ENCODE assay signal across 8 cellular contexts in genomic region chr17:7997186-7997585, GRCh38. TPM values are rescaled to one million over a fixed set of nuclear protein-coding genes. Genes with fewer than 3 reads are reported as not detected.
DNase-seq lines count a peak whose midpoint lies in the region; ATAC-seq, FAIRE-seq and TF ChIP-seq lines count a peak whose summit lies in the region.

No MANE protein-coding gene starts in this region.

- TF ChIP-seq POLR2A in HCT116 (IDR thresholded peaks at IDR 0.05; ENCODE audit: borderline replicate concordance, extremely low read depth, insufficient read depth, insufficient read length) (no peak), endothelial cell of umbilical vein (IDR thresholded peaks at IDR 0.05; ENCODE audit: low read depth, low read length) (no peak)

- dilution Hi-C loops in endothelial cell of umbilical vein (cut with MboI; ENCODE audit: extremely low pct_ligation_motif_present, low sequenced_read_pairs) = no loop called here

- peak; percentile 61 to 87 (median 66) for TF ChIP-seq CTCF in HCT116 (IDR thresholded peaks at IDR 0.05 in 2 of 3, conservative IDR thresholded peaks at IDR 0.05 in 1 of 3; ENCODE audit: borderline replicate concordance in 1 of 3, insufficient read depth in 1 of 3, low read depth in 2 of 3, low read length in 2 of 3)
- TF ChIP-seq CTCF in RWPE1 (conservative IDR thresholded peaks at IDR 0.05; ENCODE audit: low read depth) = peak; percentile 34
- peak; percentile 13 to 21 for TF ChIP-seq CTCF in endothelial cell of umbilical vein (IDR thresholded peaks at IDR 0.05; ENCODE audit: extremely low read depth in 1 of 2, insufficient read depth in 1 of 2, low read depth in 1 of 2, low read length in 2 of 2)
- peak; percentile 35 for TF ChIP-seq CTCF in psoas muscle (IDR thresholded peaks at IDR 0.05)

- no peaks in the 10 kb centered on the region for H3K9me1 ChIP-seq in endothelial cell of umbilical vein (replicated peaks; ENCODE audit: control insufficient read depth, extremely low read depth, insufficient read depth, low read length)

- FAIRE-seq in endothelial cell of umbilical vein (lab: Jason Lieb, UNC) = no peak

- no peaks in the 10 kb centered on the region for H3K9me2 ChIP-seq in HCT116 (ENCODE audit: insufficient read depth)

- intact Hi-C loops in HCT116 (cut with micrococcal nuclease) = no loop called here
- intact Hi-C loops in endothelial cell of umbilical vein (cut with micrococcal nuclease) = no loop called here
- intact Hi-C loops in psoas muscle (cut with DNase I) = no loop called here

- CTCF ChIA-PET in HCT116 (lab: Charles Lee) = interaction anchor here (0.6 to 1.7 kb wide), 15 partner anchors 8 to 141 kb away, joined by 3 to 18 read pairs (median 5); partner anchors contain the start of gene NAA38
- CTCF ChIA-PET in RWPE1 (lab: Yijun Ruan, JAX) = interaction anchor here (0.6 to 1.6 kb wide), 9 partner anchors 7 to 254 kb away, joined by 3 to 10 read pairs (median 4); partner anchors contain the start of gene RNF227
- CTCF ChIA-PET in endothelial cell of umbilical vein (lab: Charles Lee) = interaction anchor here (0.6 to 2.7 kb wide), 20 partner anchors 8 to 254 kb away, joined by 3 to 16 read pairs (median 4); partner anchors contain the start of genes CYB5D1, NAA38 and RNF227

- peak; percentile 97 for ATAC-seq in HCT116
- ATAC-seq in psoas muscle = peak; percentile 88 to 98 (median 93)
- no peak for ATAC-seq in HG02642 (IDR thresholded peaks at IDR 0.05; ENCODE audit: poor library complexity, unreplicated experiment)

- peak; percentile 23 to 26 for DNase-seq in AML-193 (lab: John Stamatoyannopoulos, UW)
- peak; percentile 67 for DNase-seq in HCT116 (ENCODE audit: low read depth, low spot score)
- no peak for DNase-seq in RWPE1 (ENCODE audit: low spot score)
- peak; percentile 36 for DNase-seq in endothelial cell of umbilical vein (ENCODE audit: low read depth, low spot score)
- DNase-seq in psoas muscle = no peak
- DNase-seq in substantia nigra (lab: John Stamatoyannopoulos, UW) = no peak
- no peak for DNase-seq in AG20443 (ENCODE audit: low spot score)

- TF ChIP-seq RAD21 in HCT116 (IDR thresholded peaks at IDR 0.05; ENCODE audit: low read depth) = peak; percentile 62

- H3K9me3 ChIP-seq in HCT116 (ENCODE audit: control insufficient read depth in 1 of 2, insufficient read depth in 1 of 2, low read depth in 1 of 2, low read length in 2 of 2) = no peaks in the 10 kb centered on the region
- no peaks in the 10 kb centered on the region for H3K9me3 ChIP-seq in endothelial cell of umbilical vein (replicated peaks; ENCODE audit: control insufficient read depth, insufficient read depth, low read length)
- no peaks in the 10 kb centered on the region for H3K9me3 ChIP-seq in psoas muscle

- H3K27me3 ChIP-seq in HCT116 (ENCODE audit: insufficient read depth, low read length) = no peaks in the 10 kb centered on the region
- H3K27me3 ChIP-seq in endothelial cell of umbilical vein (ENCODE audit: control insufficient read depth in 2 of 2, insufficient read depth in 2 of 2, low read length in 2 of 2) = peaks cover 26 to 39% of the 10 kb centered on the region in 2 experiments
- peaks cover 0 to 23% (median 3%) of the 10 kb centered on the region in 3 donors for H3K27me3 ChIP-seq in psoas muscle (ENCODE audit: insufficient read depth in 3 of 3, low read length in 2 of 3)

- BruUV-seq in HCT116 (replicated peaks; lab: Mats Ljungman, UMichigan) (no TSS peak), endothelial cell of umbilical vein (replicated peaks; lab: Mats Ljungman, UMichigan) (no TSS peak)

- POLR2A ChIA-PET in HCT116 (lab: Charles Lee) (interaction anchor here (0.8 to 1.6 kb wide), 2 partner anchors 80 to 140 kb away, joined by 3 to 4 read pairs; partner anchors contain the start of gene NAA38), RWPE1 (lab: Yijun Ruan, JAX; ENCODE audit: low non-redundant PET) (no interaction called here), endothelial cell of umbilical vein (lab: Charles Lee) (no interaction called here)

- H3K4me1 ChIP-seq in HCT116 (ENCODE audit: control insufficient read depth in 1 of 2, insufficient read depth in 2 of 2, low read length in 2 of 2) = peaks cover 13 to 22% of the 10 kb centered on the region in 2 experiments
- H3K4me1 ChIP-seq in endothelial cell of umbilical vein (ENCODE audit: control insufficient read depth, extremely low read depth, insufficient read depth, low read length) = no peaks in the 10 kb centered on the region
- no peaks in the 10 kb centered on the region for H3K4me1 ChIP-seq in psoas muscle

- RAD21 ChIA-PET in HCT116 (lab: Charles Lee; ENCODE audit: low non-redundant PET in 1 of 2, low total read pairs in 2 of 2, uncharacterized antibody in 2 of 2, unreplicated experiment in 2 of 2) = interaction anchor here (0.5 to 1.0 kb wide), 3 partner anchors 9 to 253 kb away, joined by 3 to 5 read pairs (median 4); no protein-coding TSS in a partner anchor

- peak overlapping the region; percentile 98 for H2AFZ ChIP-seq in HCT116 (ENCODE audit: low read depth, low read length, poor library complexity, severe bottlenecking)
- no peak overlapping the region for H2AFZ ChIP-seq in endothelial cell of umbilical vein (ENCODE audit: low read depth, low read length)

- H3K4me3 ChIP-seq in HCT116 (replicated peaks in 1 of 2; ENCODE audit: low read depth in 1 of 2, low read length in 2 of 2) = peak overlapping the region in 1 of 2 experiments; percentile 27; a peak in 1 of 4 replicates
- no peak overlapping the region for H3K4me3 ChIP-seq in endothelial cell of umbilical vein (replicated peaks in 1 of 3; ENCODE audit: insufficient read depth in 1 of 3, low read depth in 1 of 3, low read length in 3 of 3)
- no peak overlapping the region for H3K4me3 ChIP-seq in psoas muscle

- 7 to 12% (median 11%) methylated on average over 5 of the region's 5 CpGs for whole genome bisulfite sequencing in psoas muscle, 3 donors

- peak overlapping the region; percentile 49 for H3K27ac ChIP-seq in HCT116 (ENCODE audit: low read depth, low read length)
- H3K27ac ChIP-seq in RWPE1 = no peak overlapping the region
- H3K27ac ChIP-seq in endothelial cell of umbilical vein (ENCODE audit: insufficient read depth, low read depth, low read length) = no peak overlapping the region
- H3K27ac ChIP-seq in psoas muscle = no peak overlapping the region
- H3K27ac ChIP-seq in substantia nigra (ENCODE audit: low read depth, low read length, poor library complexity, severe bottlenecking) = no peak overlapping the region

- no peak overlapping the region for H3K9ac ChIP-seq in HCT116 (ENCODE audit: low read length)
- H3K9ac ChIP-seq in endothelial cell of umbilical vein (replicated peaks; ENCODE audit: extremely low read depth, insufficient read depth, low read length) = no peak overlapping the region

- no peaks in the 10 kb centered on the region for H3K79me2 ChIP-seq in HCT116 (ENCODE audit: insufficient read depth, low read length)
- H3K79me2 ChIP-seq in endothelial cell of umbilical vein (ENCODE audit: control insufficient read depth, insufficient read depth, low read length) = no peaks in the 10 kb centered on the region

- H3K4me2 ChIP-seq in HCT116 (ENCODE audit: low read length) (peak overlapping the region; percentile 77), endothelial cell of umbilical vein (ENCODE audit: insufficient read depth, low read length) (no peak overlapping the region)

- H4K20me1 ChIP-seq in HCT116 (ENCODE audit: insufficient read depth) (no peaks in the 10 kb centered on the region), endothelial cell of umbilical vein (replicated peaks; ENCODE audit: control insufficient read depth, extremely low read depth, insufficient read depth, low read length) (no peaks in the 10 kb centered on the region)

- no peaks in the 10 kb centered on the region for H3K36me3 ChIP-seq in HCT116 (ENCODE audit: control insufficient read depth in 1 of 2, insufficient read depth in 2 of 2, low read length in 2 of 2)
- H3K36me3 ChIP-seq in endothelial cell of umbilical vein (ENCODE audit: control insufficient read depth in 2 of 2, extremely low read depth in 1 of 2, insufficient read depth in 2 of 2, low read length in 2 of 2) = no peaks in the 10 kb centered on the region
- H3K36me3 ChIP-seq in psoas muscle (ENCODE audit: insufficient read depth in 1 of 2, low read depth in 1 of 2) = no peaks in the 10 kb centered on the region

TF ChIP-seq in HCT116, 20 proteins besides CTCF, POLR2A, EP300 and RAD21 (continues in another document):
- TF ChIP-seq MAX (IDR thresholded peaks at IDR 0.05) = peak; percentile 34; the same call in 1 of the 2 replicates

TF ChIP-seq in endothelial cell of umbilical vein, 7 proteins besides CTCF, POLR2A, EP300 and RAD21 (continues in another document):
- no peak for TF ChIP-seq GATA2 (IDR thresholded peaks at IDR 0.05; ENCODE audit: insufficient read depth, insufficient read length, low read depth, low read length)
- no peak for TF ChIP-seq EZH2 (IDR thresholded peaks at IDR 0.05; ENCODE audit: borderline replicate concordance, low read depth, low read length, severe bottlenecking)
- TF ChIP-seq MYC (IDR thresholded peaks at IDR 0.05; ENCODE audit: low read depth, low read length) = no peak
- no peak for TF ChIP-seq FOS (IDR thresholded peaks at IDR 0.05; ENCODE audit: borderline replicate concordance, insufficient read depth, low read length)

RNA-seq across cellular contexts. Expression of gene GUCY2D, which starts 5.2 kb away (rescaled TPM):
- total RNA-seq in HCT116 (2021; ENCODE audit: unreplicated experiment) (1.4 TPM), endothelial cell of umbilical vein (not detected in 2 replicates), psoas muscle (not detected)
- polyA plus RNA-seq in HCT116 (2012) = 1.1 and 2.9 TPM in 2 replicates
- polyA plus RNA-seq in endothelial cell of umbilical vein (not detected in 2 replicates), psoas muscle (not detected)
- not detected in 2 replicates for polyA plus RNA-seq in endothelial cell of umbilical vein (2011; cell fraction: cytosol; rRNA removed)
- not detected in 2 replicates for polyA plus RNA-seq in endothelial cell of umbilical vein (2011; cell fraction: nucleus; rRNA removed)
- not detected in 2 replicates for polyA plus RNA-seq in endothelial cell of umbilical vein (2012)
- polyA minus RNA-seq in endothelial cell of umbilical vein = not detected in 2 replicates
- polyA minus RNA-seq in endothelial cell of umbilical vein (2011; cell fraction: cytosol; rRNA and poly(A)+ RNA removed) = not detected
- not detected in 2 replicates for polyA minus RNA-seq in endothelial cell of umbilical vein (2011; cell fraction: nucleus; rRNA and poly(A)+ RNA removed)

RNA-seq across cellular contexts. Expression of gene ALOX15B, which starts 41.7 kb away (rescaled TPM):
- 0.30 TPM for total RNA-seq in HCT116 (2021; ENCODE audit: unreplicated experiment)
- 0.01 and 0.07 TPM in 2 replicates for polyA plus RNA-seq in HCT116 (2012)
- total RNA-seq in endothelial cell of umbilical vein = not detected in 2 replicates
- not detected in 2 replicates for polyA plus RNA-seq in endothelial cell of umbilical vein
- polyA plus RNA-seq in endothelial cell of umbilical vein (2011; cell fraction: cytosol; rRNA removed) = not detected in 2 replicates
- polyA plus RNA-seq in endothelial cell of umbilical vein (2011; cell fraction: nucleus; rRNA removed) = not detected in 2 replicates
- not detected in 2 replicates for polyA plus RNA-seq in endothelial cell of umbilical vein (2012)
- polyA minus RNA-seq in endothelial cell of umbilical vein = not detected in 2 replicates
- polyA minus RNA-seq in endothelial cell of umbilical vein (2011; cell fraction: cytosol; rRNA and poly(A)+ RNA removed) = not detected
- polyA minus RNA-seq in endothelial cell of umbilical vein (2011; cell fraction: nucleus; rRNA and poly(A)+ RNA removed) = not detected in 2 replicates
- under 1 TPM in 3 of 4 donors, not detected in 1; 0.13 to 0.42 (median 0.32) TPM for total RNA-seq in psoas muscle
- polyA plus RNA-seq in psoas muscle = 1 to 10 TPM in 1 of 3 donors, under 1 TPM in 1, not detected in 1; 0.09 to 1.1 TPM

Comparison
In these comparisons a context has a peak if more than half of its experiments do, and no peak if none do; other contexts are left out.
1. DNase-seq: peak in AML-193 (2 of 2), HCT116 (single experiment) and endothelial cell of umbilical vein (single experiment); none in RWPE1 (single experiment), psoas muscle (0 of 2), substantia nigra (0 of 49) and AG20443 (single experiment).
2. Peak in every context shown above with its lines, with median percentiles within 50 percentile points of each other: CTCF ChIP-seq.